Comparison of ENCODE assay signal across 13 cellular contexts in the genomic region with DNA sequence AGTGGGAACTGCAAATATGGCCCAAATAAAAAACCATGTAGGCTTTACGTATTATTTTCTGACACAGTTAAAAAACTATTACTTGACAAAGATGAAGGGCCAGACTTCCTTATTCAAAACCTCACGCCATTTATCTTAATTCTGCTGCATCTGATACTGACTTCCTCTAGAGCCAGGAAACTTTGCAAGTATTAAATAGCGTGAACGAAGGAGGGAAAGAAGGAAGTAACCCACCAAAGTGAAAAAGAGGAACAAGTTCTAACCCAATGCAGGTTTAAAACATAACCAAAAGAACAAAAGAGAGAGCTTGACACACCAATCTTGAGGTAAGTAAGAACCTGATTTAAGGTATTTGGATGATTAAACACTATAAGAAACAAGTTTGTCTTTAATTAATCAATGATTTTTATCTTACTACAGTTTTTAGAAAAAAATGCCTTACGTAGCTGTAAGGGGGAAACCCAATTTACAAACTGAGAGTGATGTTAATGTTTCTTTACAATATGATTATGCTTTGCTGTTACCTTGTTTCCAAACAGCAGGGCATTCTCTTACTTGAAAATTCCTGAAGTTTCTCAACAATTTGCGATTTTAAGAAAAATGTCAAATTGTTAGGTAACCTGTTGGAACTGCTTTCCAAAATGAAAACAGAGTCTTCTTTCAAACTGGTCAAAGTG. TPM values are rescaled to one million over a fixed set of nuclear protein-coding genes. Genes with fewer than 3 reads are reported as not detected.
DNase-seq lines count a peak whose midpoint lies in the region; ATAC-seq, FAIRE-seq and TF ChIP-seq lines count a peak whose summit lies in the region.
"Had no signal": no experiment of that assay in that cellular context is flagged by ENCODE, and none has a peak within 500 bp of the region (broad histone marks: within the 10 kb centered on the region; RNA-seq: fewer than 3 reads in every experiment).

A gene (plus strand): TSS at position 220 of the 677 bp plus-strand sequence. CDS start 3,102 bp downstream, outside the sequence.

- H2BK12ac ChIP-seq in H1 (ENCODE audit: low read depth, low read length): no peak within 1 kb of the TSS

- no peaks in the 10 kb centered on the region for H3K23me2 ChIP-seq in H1 (ENCODE audit: low read depth, low read length)

- no peak within 1 kb of the TSS for H2BK5ac ChIP-seq in H1 (ENCODE audit: low read depth, low read length)

- H2BK120ac ChIP-seq in H1 (replicated peaks; ENCODE audit: low read depth, low read length): no peak within 1 kb of the TSS

- H3K4ac ChIP-seq in H1 (replicated peaks; ENCODE audit: insufficient read length, low read depth, low read length): no peak within 1 kb of the TSS

- DNase-seq in GM12891 (ENCODE audit: insufficient read length, low spot score) (peak; percentile 7), H1 (ENCODE audit: low read depth in 1 of 2, low spot score in 2 of 2) (no peak), ureter (ENCODE audit: low spot score) (no peak), HUDEP-2 (lab: John Stamatoyannopoulos, UW; ENCODE audit: unreplicated experiment in 76 of 76) (no peak), HCEC 1CT (no peak)
- DNase-seq in stimulated activated naive CD4-positive, alpha-beta T cell (lab: John Stamatoyannopoulos, UW): no peak
- DNase-seq: activated naive CD8-positive, alpha-beta T cell treated with anti-CD3 and anti-CD28 coated beads, Interleukin-2, amount 10 ng/mL, durations not matched to agents 7 days and 5 days; CD4-positive, CD25-positive, alpha-beta regulatory T cell had no signal

- H4K20me1 ChIP-seq in H1 (replicated peaks in 1 of 2; ENCODE audit: control insufficient read depth in 1 of 2, insufficient read depth in 2 of 2, low read length in 2 of 2): no peaks in the 10 kb centered on the region

- FAIRE-seq in GM12891 (lab: Jason Lieb, UNC) (no peak), H1 (lab: Jason Lieb, UNC) (no peak)

- no peaks in the 10 kb centered on the region for H3K9me3 ChIP-seq in H1 (ENCODE audit: insufficient read depth in 2 of 2, low read depth in 1 of 2, low read length in 1 of 2)

- no peak within 1 kb of the TSS for H3K18ac ChIP-seq in H1 (ENCODE audit: extremely low read depth, low read length)

- no peaks in the 10 kb centered on the region for H3K79me1 ChIP-seq in H1 (ENCODE audit: low read depth, low read length)

- H2BK20ac ChIP-seq in H1 (ENCODE audit: low read length): no peak within 1 kb of the TSS

- TF ChIP-seq EP300 in H1 (IDR thresholded peaks at IDR 0.05; ENCODE audit: borderline replicate concordance in 1 of 2, low read depth in 2 of 2, low read length in 2 of 2): no peak

- no peak within 1 kb of the TSS for H3K27ac ChIP-seq in H1 (ENCODE audit: low read depth, low read length)

- H3K79me2 ChIP-seq in H1 (ENCODE audit: control insufficient read depth in 1 of 2, insufficient read depth in 2 of 2, low read length in 2 of 2): no peaks in the 10 kb centered on the region

- peak within 1 kb of the TSS in 1 of 2 experiments; percentile 39; a peak in 1 of 4 replicates for H3K4me2 ChIP-seq in H1 (ENCODE audit: insufficient read depth in 1 of 2, low read depth in 2 of 2, low read length in 2 of 2)

- 80% methylated on average over 6 of the region's 6 CpGs; no CpG with 5 or more reads in 1 of the 2 experiments for WGBS in H1 (ENCODE audit: extremely low coverage in 1 of 2, insufficient coverage in 1 of 2, insufficient read length in 1 of 2, insufficient replicate concordance in 2 of 2, low coverage in 1 of 2, low lambda C conversion rate in 2 of 2, missing lambda C conversion rate in 1 of 2), 2 experiments

- H4K5ac ChIP-seq in H1 (ENCODE audit: insufficient read length, low read depth, low read length): no peak within 1 kb of the TSS

- no peak within 1 kb of the TSS for H2BK15ac ChIP-seq in H1 (ENCODE audit: low read length)

- H3K4me1 ChIP-seq in H1 (replicated peaks in 1 of 4; ENCODE audit: control insufficient read depth in 3 of 4, insufficient read depth in 4 of 4, low read length in 3 of 4): peaks cover 2 to 11% (median 5%) of the 10 kb centered on the region in 4 experiments; a peak in 6 of 7 replicates

- TF ChIP-seq POLR2A in GM12891 (IDR thresholded peaks at IDR 0.05; ENCODE audit: low read depth, low read length) (no peak), H1 (IDR thresholded peaks at IDR 0.05; ENCODE audit: control extremely low read depth in 1 of 2, low read depth in 2 of 2, low read length in 2 of 2) (no peak)

- POLR2A ChIA-PET in H1 (lab: Charles Lee; ENCODE audit: partially characterized antibody): no interaction called here

- H4K91ac ChIP-seq in H1 (replicated peaks; ENCODE audit: insufficient read length, low read length): no peak within 1 kb of the TSS

- no peak within 1 kb of the TSS for H2AK5ac ChIP-seq in H1 (ENCODE audit: low read depth, low read length)

- no peak within 1 kb of the TSS for H3K4me3 ChIP-seq in H1 (ENCODE audit: extremely low read depth in 1 of 4, insufficient read depth in 2 of 4, low read depth in 3 of 4, low read length in 4 of 4)

- peak within 1 kb of the TSS; percentile 81; the same call in 1 of the 2 replicates for H2AFZ ChIP-seq in H1 (ENCODE audit: low read length)

- no peak within 1 kb of the TSS for H3K23ac ChIP-seq in H1 (ENCODE audit: insufficient read length)

- no peak within 1 kb of the TSS for H3K14ac ChIP-seq in H1 (ENCODE audit: insufficient read length)

- H3K36me3 ChIP-seq in H1 (ENCODE audit: control insufficient read depth in 2 of 4, insufficient read depth in 4 of 4, low read length in 3 of 4): no peaks in the 10 kb centered on the region

- no peak within 1 kb of the TSS for H3K9ac ChIP-seq in H1 (replicated peaks in 1 of 4; ENCODE audit: extremely low read depth in 1 of 4, low read depth in 3 of 4, low read length in 3 of 4)

- TF ChIP-seq RAD21 in H1 (IDR thresholded peaks at IDR 0.05 in 1 of 2, conservative IDR thresholded peaks at IDR 0.05 in 1 of 2; ENCODE audit: low read depth in 2 of 2, low read length in 2 of 2): no peak

- ATAC-seq in GM21619 (IDR thresholded peaks at IDR 0.05; ENCODE audit: unreplicated experiment): peak; percentile 84
- ATAC-seq in HG03521 (IDR thresholded peaks at IDR 0.05; ENCODE audit: unreplicated experiment): peak; percentile 81

- no peak within 1 kb of the TSS for H3K56ac ChIP-seq in H1 (replicated peaks; ENCODE audit: insufficient read length, low read depth, low read length)

- H3K27me3 ChIP-seq in H1 (replicated peaks in 1 of 4; ENCODE audit: control insufficient read depth in 3 of 4, extremely low read depth in 1 of 4, insufficient read depth in 3 of 4, low read length in 3 of 4): no peaks in the 10 kb centered on the region

- TF ChIP-seq CTCF in H1 (IDR thresholded peaks at IDR 0.05; ENCODE audit: control extremely low read depth in 1 of 3, insufficient read depth in 1 of 3, low read depth in 1 of 3, low read length in 3 of 3): no peak

- CTCF ChIA-PET in H1 (lab: Charles Lee; ENCODE audit: partially characterized antibody): interaction anchor here (2.1 kb wide), 1 partner anchor 359 kb away, joined by 6 read pairs; no protein-coding TSS in a partner anchor

- no peak within 1 kb of the TSS for H4K8ac ChIP-seq in H1 (ENCODE audit: extremely low read depth, insufficient read depth, low read length)

TF ChIP-seq in GM12891, 5 proteins besides CTCF, POLR2A, EP300 and RAD21:
- TF ChIP-seq POLR2AphosphoS5 (IDR thresholded peaks at IDR 0.05; ENCODE audit: low read depth, low read length) (no peak), POU2F2 (IDR thresholded peaks at IDR 0.05; ENCODE audit: low read depth, low read length) (no peak), PAX5 (IDR thresholded peaks at IDR 0.05; ENCODE audit: insufficient read depth, low read length, severe bottlenecking) (no peak), SPI1 (IDR thresholded peaks at IDR 0.05; ENCODE audit: low read depth, low read length) (peak; percentile 6; the same call in 1 of the 2 replicates), TAF1 (IDR thresholded peaks at IDR 0.05; ENCODE audit: low read depth, low read length) (no peak)

TF ChIP-seq in H1, 55 proteins besides CTCF, POLR2A, EP300 and RAD21 (continues in another document):
- TF ChIP-seq TAF1 (IDR thresholded peaks at IDR 0.05; ENCODE audit: low read depth, low read length) (no peak), HDAC6 (IDR thresholded peaks at IDR 0.05; ENCODE audit: low read depth, low read length) (no peak), RNF2 (IDR thresholded peaks at IDR 0.05; ENCODE audit: borderline replicate concordance, low read depth, low read length, missing control alignments, poor library complexity, severe bottlenecking) (no peak), SP4 (IDR thresholded peaks at IDR 0.05; ENCODE audit: low read length) (no peak), JUN (IDR thresholded peaks at IDR 0.05; ENCODE audit: low read depth, low read length) (no peak), KDM1A (IDR thresholded peaks at IDR 0.05; ENCODE audit: borderline replicate concordance, low read length) (no peak), SP2 (IDR thresholded peaks at IDR 0.05; ENCODE audit: low read length) (no peak), PHF8 (conservative IDR thresholded peaks at IDR 0.05; ENCODE audit: low read depth, low read length) (no peak), TCF12 (IDR thresholded peaks at IDR 0.05; ENCODE audit: low read depth, low read length) (no peak), CREB1 (IDR thresholded peaks at IDR 0.05) (no peak), TEAD4 (IDR thresholded peaks at IDR 0.05; ENCODE audit: low read depth, low read length) (no peak), TBP (IDR thresholded peaks at IDR 0.05; ENCODE audit: low read depth, low read length) (no peak), POU5F1 (IDR thresholded peaks at IDR 0.05; ENCODE audit: low read depth, low read length) (no peak)
- TF ChIP-seq, protein P1, sequence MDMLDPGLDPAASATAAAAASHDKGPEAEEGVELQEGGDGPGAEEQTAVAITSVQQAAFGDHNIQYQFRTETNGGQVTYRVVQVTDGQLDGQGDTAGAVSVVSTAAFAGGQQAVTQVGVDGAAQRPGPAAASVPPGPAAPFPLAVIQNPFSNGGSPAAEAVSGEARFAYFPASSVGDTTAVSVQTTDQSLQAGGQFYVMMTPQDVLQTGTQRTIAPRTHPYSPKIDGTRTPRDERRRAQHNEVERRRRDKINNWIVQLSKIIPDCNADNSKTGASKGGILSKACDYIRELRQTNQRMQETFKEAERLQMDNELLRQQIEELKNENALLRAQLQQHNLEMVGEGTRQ (IDR thresholded peaks at IDR 0.05; ENCODE audit: low read length): no peak

RNA-seq across cellular contexts. Expression of the gene that starts here (rescaled TPM):
- 0.35 TPM for polyA plus RNA-seq in GM12891 (2012; ENCODE audit: low read depth, missing spikeins)
- not detected in 2 replicates for total RNA-seq in H1 (2021; fragmentation: NEBNext Ultra II Directional; extraction: Animal tissue kit (Norgen Biotek cat#: 25700))
- not detected in 2 replicates for polyA plus RNA-seq in H1 (2011; rRNA removed)
- not detected for polyA plus RNA-seq in H1 (2011; cell fraction: cytosol; rRNA removed)
- not detected for polyA plus RNA-seq in H1 (2011; cell fraction: nucleus; rRNA removed)
- not detected in 4 replicates for polyA plus RNA-seq in H1 (2012, experiment 1 of 2)
- polyA plus RNA-seq in H1 (2012, experiment 2 of 2): not detected
- polyA plus RNA-seq in H1 (2013, experiment 1 of 2): not detected
- 0.04 TPM for polyA plus RNA-seq in H1 (2013, experiment 2 of 2)
- not detected in 2 replicates for polyA minus RNA-seq in H1 (2011; rRNA and poly(A)+ RNA removed)
- not detected for polyA minus RNA-seq in H1 (2011; cell fraction: cytosol; rRNA and poly(A)+ RNA removed)
- not detected for polyA minus RNA-seq in H1 (2011; cell fraction: nucleus; rRNA and poly(A)+ RNA removed)
- 0.44 TPM for total RNA-seq in ureter
- total RNA-seq: fibroblast of villous mesenchyme, pulmonary artery endothelial cell, RPMI7951 had no signal
